Comparison of ENCODE assay signal across 8 cellular contexts in the genomic region with DNA sequence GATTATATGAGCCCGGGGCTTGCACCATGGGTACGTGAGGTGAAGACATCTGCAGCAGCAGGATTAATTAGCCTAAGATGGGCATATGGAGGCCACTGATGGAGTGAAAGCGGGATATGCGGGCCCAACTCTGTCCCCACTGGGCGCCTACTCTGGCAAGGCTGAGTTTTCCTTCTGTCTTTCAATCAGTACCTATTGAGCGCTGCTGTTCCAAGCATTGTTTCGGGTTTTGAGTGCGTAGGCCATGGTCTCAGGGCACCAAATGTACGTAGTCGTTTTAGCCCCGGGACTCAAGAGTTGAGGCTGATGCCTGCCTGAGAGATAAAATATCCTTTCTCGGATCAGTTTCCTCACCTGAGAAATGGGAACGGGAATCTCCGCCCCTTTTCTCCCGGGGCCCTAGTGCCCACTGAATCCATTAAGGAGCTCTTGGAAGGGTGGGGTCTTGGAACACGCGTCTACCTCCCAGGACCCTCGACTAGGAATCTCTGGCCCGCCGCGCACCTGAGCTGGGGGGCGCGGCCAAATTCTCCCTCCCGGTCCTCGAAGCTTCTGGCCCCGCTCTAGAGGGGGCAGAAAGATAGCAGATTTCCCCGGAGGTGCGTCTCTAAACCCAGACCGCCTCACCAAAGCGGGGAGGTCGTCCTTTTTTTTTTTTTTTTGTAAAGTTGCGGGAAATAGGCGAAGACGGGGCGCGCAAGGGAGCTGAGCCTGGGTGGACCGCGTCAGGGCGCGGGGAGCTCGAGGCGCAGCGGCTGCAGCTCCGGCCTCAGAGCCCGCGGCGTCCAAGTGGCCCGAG. TPM values are rescaled to one million over a fixed set of nuclear protein-coding genes. Genes with fewer than 3 reads are reported as not detected.
DNase-seq lines count a peak whose midpoint lies in the region; ATAC-seq and TF ChIP-seq lines count a peak whose summit lies in the region.

No MANE protein-coding gene starts in this region.

- H3K4me3 Mint-ChIP-seq in activated CD4-positive, alpha-beta memory T cell treated with anti-CD3 and anti-CD28 coated beads, Interleukin-2, amount 10 ng/mL, durations not matched to agents 7 days and 5 days, result peak overlapping the region; percentile 10
- no peak overlapping the region for H3K4me3 Mint-ChIP-seq in activated CD4-positive, alpha-beta memory T cell treated with anti-CD3 and anti-CD28 coated beads for 36 hours

- H3K27me3 ChIP-seq in right lobe of liver, result no peaks in the 10 kb centered on the region
- no peaks in the 10 kb centered on the region for H3K27me3 ChIP-seq in tibial artery

- no peaks in the 10 kb centered on the region for H3K36me3 ChIP-seq in right lobe of liver
- no peaks in the 10 kb centered on the region for H3K36me3 ChIP-seq in tibial artery

- WGBS in right lobe of liver (ENCODE audit: insufficient coverage, low coverage, low lambda C conversion rate, missing lambda C conversion rate), result 8% methylated on average over 44 of the region's 48 CpGs

- CTCF ChIA-PET in activated CD4-positive, alpha-beta memory T cell treated with anti-CD3 and anti-CD28 coated beads, Interleukin-2, amount 10 ng/mL, durations not matched to agents 7 days and 5 days (lab: Charles Lee), result interaction anchor here (0.7 to 1.6 kb wide), 5 partner anchors 11 to 226 kb away, joined by 3 to 7 read pairs (median 3); a partner anchor contains a TSS
- CTCF ChIA-PET in activated CD4-positive, alpha-beta memory T cell treated with anti-CD3 and anti-CD28 coated beads for 36 hours (lab: Charles Lee), result interaction anchor here (0.8 to 2.1 kb wide), 7 partner anchors 8 to 118 kb away, joined by 3 to 7 read pairs (median 3); no protein-coding TSS in a partner anchor

- H3K27ac ChIP-seq in right lobe of liver, result peak overlapping the region; percentile 40 to 89 (median 59)
- peak overlapping the region; percentile 88 to 94 for H3K27ac ChIP-seq in tibial artery

- H3K4me1 Mint-ChIP-seq in activated CD4-positive, alpha-beta memory T cell treated with anti-CD3 and anti-CD28 coated beads, Interleukin-2, amount 10 ng/mL, durations not matched to agents 7 days and 5 days, result peaks cover 30% of the 10 kb centered on the region
- H3K4me1 Mint-ChIP-seq in activated CD4-positive, alpha-beta memory T cell treated with anti-CD3 and anti-CD28 coated beads for 36 hours (ENCODE audit: low read depth), result peaks cover 20% of the 10 kb centered on the region

- TF ChIP-seq POLR2A in right lobe of liver (IDR thresholded peaks at IDR 0.05), result no peak

- peaks cover 0 to 50% (median 28%) of the 10 kb centered on the region in 4 donors for H3K4me1 ChIP-seq in right lobe of liver
- H3K4me1 ChIP-seq in tibial artery, result peaks cover 0 to 44% (median 29%) of the 10 kb centered on the region in 4 donors

- intact Hi-C loops in activated CD4-positive, alpha-beta memory T cell treated with anti-CD3 and anti-CD28 coated beads for 36 hours (cut with micrococcal nuclease), result loop anchor here (1.0 kb wide), 1 partner anchor 10 kb away; no protein-coding TSS in a partner anchor
- intact Hi-C loops in right lobe of liver (cut with DNase I) (no loop called here), tibial artery (cut with DNase I; ENCODE audit: low total_unique reads) (no loop called here)

- H3K27ac Mint-ChIP-seq in activated CD4-positive, alpha-beta memory T cell treated with anti-CD3 and anti-CD28 coated beads, Interleukin-2, amount 10 ng/mL, durations not matched to agents 7 days and 5 days, result no peak overlapping the region
- no peak overlapping the region for H3K27ac Mint-ChIP-seq in activated CD4-positive, alpha-beta memory T cell treated with anti-CD3 and anti-CD28 coated beads for 36 hours

- ATAC-seq in right lobe of liver (no peak), GM19324 (IDR thresholded peaks at IDR 0.05; ENCODE audit: low FRiP score, unreplicated experiment) (no peak)

- H3K4me3 ChIP-seq in right lobe of liver (peak overlapping the region; percentile 90 to 98 (median 98)), tibial artery (peak overlapping the region; percentile 71 to 98)

- H3K9me3 Mint-ChIP-seq in activated CD4-positive, alpha-beta memory T cell treated with anti-CD3 and anti-CD28 coated beads, Interleukin-2, amount 10 ng/mL, durations not matched to agents 7 days and 5 days, result no peaks in the 10 kb centered on the region
- H3K9me3 Mint-ChIP-seq in activated CD4-positive, alpha-beta memory T cell treated with anti-CD3 and anti-CD28 coated beads for 36 hours, result no peaks in the 10 kb centered on the region

- H3K27me3 Mint-ChIP-seq in activated CD4-positive, alpha-beta memory T cell treated with anti-CD3 and anti-CD28 coated beads, Interleukin-2, amount 10 ng/mL, durations not matched to agents 7 days and 5 days, result peaks cover 64% of the 10 kb centered on the region
- H3K27me3 Mint-ChIP-seq in activated CD4-positive, alpha-beta memory T cell treated with anti-CD3 and anti-CD28 coated beads for 36 hours, result peaks cover 44% of the 10 kb centered on the region

- TF ChIP-seq CTCF in right lobe of liver (IDR thresholded peaks at IDR 0.05), result no peak
- no peak for TF ChIP-seq CTCF in tibial artery (IDR thresholded peaks at IDR 0.05)

- POLR2A ChIA-PET in activated CD4-positive, alpha-beta memory T cell treated with anti-CD3 and anti-CD28 coated beads, Interleukin-2, amount 10 ng/mL, durations not matched to agents 7 days and 5 days (lab: Charles Lee), result interaction anchor here (1.0 to 2.4 kb wide), 4 partner anchors 10 to 85 kb away, joined by 3 to 12 read pairs (median 7); no protein-coding TSS in a partner anchor
- POLR2A ChIA-PET in activated CD4-positive, alpha-beta memory T cell treated with anti-CD3 and anti-CD28 coated beads for 36 hours (lab: Charles Lee), result interaction anchor here (0.6 to 1.2 kb wide), 2 partner anchors 10 to 42 kb away, joined by 3 to 13 read pairs; no protein-coding TSS in a partner anchor

- DNase-seq in activated CD4-positive, alpha-beta memory T cell treated with anti-CD3 and anti-CD28 coated beads, Interleukin-2, amount 10 ng/mL, durations not matched to agents 7 days and 5 days, result no peak
- no peak for DNase-seq in activated CD4-positive, alpha-beta memory T cell treated with anti-CD3 and anti-CD28 coated beads for 36 hours
- DNase-seq in astrocyte of the hippocampus (ENCODE audit: low read depth, low spot score), result peak; percentile 12
- peak; percentile 20 to 49 (median 26) for DNase-seq in right lobe of liver
- peak; percentile 19 to 65 for DNase-seq in tibial artery
- DNase-seq in ureter (ENCODE audit: low spot score), result no peak
- DNase-seq in iPS-NIHi7 (ENCODE audit: extremely low spot score), result no peak

- H3K9me3 ChIP-seq in right lobe of liver (no peaks in the 10 kb centered on the region), tibial artery (no peaks in the 10 kb centered on the region)

- no peaks in the 10 kb centered on the region for H3K36me3 Mint-ChIP-seq in activated CD4-positive, alpha-beta memory T cell treated with anti-CD3 and anti-CD28 coated beads, Interleukin-2, amount 10 ng/mL, durations not matched to agents 7 days and 5 days (ENCODE audit: low read depth)
- H3K36me3 Mint-ChIP-seq in activated CD4-positive, alpha-beta memory T cell treated with anti-CD3 and anti-CD28 coated beads for 36 hours, result no peaks in the 10 kb centered on the region

RNA-seq across cellular contexts. Expression of a gene that starts 0.5 kb away (rescaled TPM):
- total RNA-seq in activated CD4-positive, alpha-beta memory T cell treated with anti-CD3 and anti-CD28 coated beads, Interleukin-2, amount 10 ng/mL, durations not matched to agents 7 days and 5 days, result 1 to 10 TPM; 1.4 to 1.7 TPM
- 1 to 10 TPM in 1 of 2 experiments, under 1 TPM in 1; 0.82 to 1.0 TPM for total RNA-seq in activated CD4-positive, alpha-beta memory T cell treated with anti-CD3 and anti-CD28 coated beads for 36 hours
- total RNA-seq in right lobe of liver (10 to 100 TPM; 44.5 to 84.9 (median 66.4) TPM), ureter (28.7 TPM)

Comparison
In these comparisons a context has a peak if more than half of its experiments do, and no peak if none do; other contexts are left out.
1. DNase-seq: peak in astrocyte of the hippocampus (single experiment), right lobe of liver (3 of 3) and tibial artery (2 of 2); none in activated CD4-positive, alpha-beta memory T cell treated with anti-CD3 and anti-CD28 coated beads, Interleukin-2, amount 10 ng/mL, durations not matched to agents 7 days and 5 days (single experiment), activated CD4-positive, alpha-beta memory T cell treated with anti-CD3 and anti-CD28 coated beads for 36 hours (single experiment), ureter (single experiment) and iPS-NIHi7 (single experiment).
2. RNA of a gene that starts 0.5 kb away (total RNA-seq): 44.5 to 84.9 TPM in right lobe of liver and 28.7 TPM in ureter (single experiment); 1.4 to 1.7 TPM in activated CD4-positive, alpha-beta memory T cell treated with anti-CD3 and anti-CD28 coated beads, Interleukin-2, amount 10 ng/mL, durations not matched to agents 7 days and 5 days and 0.82 to 1.0 TPM in activated CD4-positive, alpha-beta memory T cell treated with anti-CD3 and anti-CD28 coated beads for 36 hours; every median in the first group is over 10 times any median in the second.